Comparison of ENCODE assay signal across 1 cellular context in the genomic region with DNA sequence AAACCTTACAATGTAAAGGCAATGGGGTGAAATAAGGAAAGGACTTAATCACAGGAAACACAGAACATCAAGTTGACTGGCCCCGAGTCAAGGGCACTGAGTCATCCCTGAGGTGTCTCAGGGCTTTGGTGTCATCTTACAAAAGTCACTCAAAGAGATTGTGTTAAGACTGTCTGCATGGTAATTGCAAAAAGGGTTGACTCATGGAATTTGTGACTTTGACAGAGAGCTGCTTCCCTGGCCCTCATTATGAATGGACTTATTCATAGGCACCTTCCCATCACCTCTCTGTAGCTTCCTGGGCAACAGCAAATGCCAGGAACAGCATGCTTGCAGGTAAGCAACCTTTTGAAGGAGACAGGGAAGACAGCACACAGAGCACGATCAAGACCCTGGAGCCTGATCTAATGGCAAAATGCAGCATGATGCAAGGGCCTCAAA.
TF ChIP-seq lines count a peak whose summit lies in the region.

No MANE protein-coding gene starts in this region.

TF ChIP-seq in GM23338, 12 proteins besides CTCF, POLR2A, EP300 and RAD21 (continued from another document):
- TF ChIP-seq, protein P1, sequence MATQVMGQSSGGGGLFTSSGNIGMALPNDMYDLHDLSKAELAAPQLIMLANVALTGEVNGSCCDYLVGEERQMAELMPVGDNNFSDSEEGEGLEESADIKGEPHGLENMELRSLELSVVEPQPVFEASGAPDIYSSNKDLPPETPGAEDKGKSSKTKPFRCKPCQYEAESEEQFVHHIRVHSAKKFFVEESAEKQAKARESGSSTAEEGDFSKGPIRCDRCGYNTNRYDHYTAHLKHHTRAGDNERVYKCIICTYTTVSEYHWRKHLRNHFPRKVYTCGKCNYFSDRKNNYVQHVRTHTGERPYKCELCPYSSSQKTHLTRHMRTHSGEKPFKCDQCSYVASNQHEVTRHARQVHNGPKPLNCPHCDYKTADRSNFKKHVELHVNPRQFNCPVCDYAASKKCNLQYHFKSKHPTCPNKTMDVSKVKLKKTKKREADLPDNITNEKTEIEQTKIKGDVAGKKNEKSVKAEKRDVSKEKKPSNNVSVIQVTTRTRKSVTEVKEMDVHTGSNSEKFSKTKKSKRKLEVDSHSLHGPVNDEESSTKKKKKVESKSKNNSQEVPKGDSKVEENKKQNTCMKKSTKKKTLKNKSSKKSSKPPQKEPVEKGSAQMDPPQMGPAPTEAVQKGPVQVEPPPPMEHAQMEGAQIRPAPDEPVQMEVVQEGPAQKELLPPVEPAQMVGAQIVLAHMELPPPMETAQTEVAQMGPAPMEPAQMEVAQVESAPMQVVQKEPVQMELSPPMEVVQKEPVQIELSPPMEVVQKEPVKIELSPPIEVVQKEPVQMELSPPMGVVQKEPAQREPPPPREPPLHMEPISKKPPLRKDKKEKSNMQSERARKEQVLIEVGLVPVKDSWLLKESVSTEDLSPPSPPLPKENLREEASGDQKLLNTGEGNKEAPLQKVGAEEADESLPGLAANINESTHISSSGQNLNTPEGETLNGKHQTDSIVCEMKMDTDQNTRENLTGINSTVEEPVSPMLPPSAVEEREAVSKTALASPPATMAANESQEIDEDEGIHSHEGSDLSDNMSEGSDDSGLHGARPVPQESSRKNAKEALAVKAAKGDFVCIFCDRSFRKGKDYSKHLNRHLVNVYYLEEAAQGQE (IDR thresholded peaks at IDR 0.05; ENCODE audit: unreplicated experiment): no peak
